24 cellular contexts compared by ENCODE assay signal in genomic region chr18:39796413-39796812, GRCh38.
A peak's percentile ranks its signal among the peaks of the same experiment; 100 is the strongest.
DNase-seq lines count a peak whose midpoint lies in the region; ATAC-seq, FAIRE-seq and TF ChIP-seq lines count a peak whose summit lies in the region.
"Had no signal": no experiment of that assay in that cellular context is flagged by ENCODE, and none has a peak within 500 bp of the region (broad histone marks: within the 10 kb centered on the region; RNA-seq: fewer than 3 reads in every experiment).

No MANE protein-coding gene starts in this region.

- no peaks in the 10 kb centered on the region for H3K23me2 ChIP-seq in H1 (ENCODE audit: low read depth, low read length)

- H3K23ac ChIP-seq in H1 (ENCODE audit: insufficient read length), result no peak overlapping the region

- H2AFZ ChIP-seq in H1 (ENCODE audit: low read length), result no peak overlapping the region

- no peak overlapping the region for H4K91ac ChIP-seq in H1 (replicated peaks; ENCODE audit: insufficient read length, low read length)

- 88% methylated on average over 3 of the region's 3 CpGs; no CpG with 5 or more reads in 1 of the 2 experiments for WGBS in H1 (ENCODE audit: extremely low coverage in 1 of 2, insufficient coverage in 1 of 2, insufficient read length in 1 of 2, insufficient replicate concordance in 2 of 2, low coverage in 1 of 2, low lambda C conversion rate in 2 of 2, missing lambda C conversion rate in 1 of 2), 2 experiments
- WGBS in stomach, 5 donors, result 59 to 66% (median 61%) methylated on average over 3 of the region's 3 CpGs

- H2BK20ac ChIP-seq in H1 (ENCODE audit: low read length), result no peak overlapping the region

- no peak overlapping the region for H3K56ac ChIP-seq in H1 (replicated peaks; ENCODE audit: insufficient read length, low read depth, low read length)

- no peak for TF ChIP-seq EP300 in H1 (IDR thresholded peaks at IDR 0.05; ENCODE audit: borderline replicate concordance in 1 of 2, low read depth in 2 of 2, low read length in 2 of 2)
- no peak for TF ChIP-seq EP300 in stomach (IDR thresholded peaks at IDR 0.05)

- no peak for FAIRE-seq in H1 (lab: Jason Lieb, UNC)
- FAIRE-seq: colon had no signal

- H3K36me3 ChIP-seq in H1 (ENCODE audit: control insufficient read depth in 2 of 4, insufficient read depth in 4 of 4, low read length in 3 of 4) (no peaks in the 10 kb centered on the region; a peak in 2 of 8 replicates), mucosa of descending colon (ENCODE audit: low read depth) (no peaks in the 10 kb centered on the region), stomach (no peaks in the 10 kb centered on the region)
- H3K36me3 ChIP-seq: prostate gland, upper lobe of left lung had no signal

- no peak overlapping the region for H2BK12ac ChIP-seq in H1 (ENCODE audit: low read depth, low read length)

- H3K9me3 ChIP-seq in H1 (ENCODE audit: insufficient read depth in 2 of 2, low read depth in 1 of 2, low read length in 1 of 2) (peaks cover 5 to 6% of the 10 kb centered on the region in 2 experiments), mucosa of descending colon (no peaks in the 10 kb centered on the region), stomach (peaks cover 0 to 2% (median 0%) of the 10 kb centered on the region in 4 donors)
- H3K9me3 ChIP-seq: body of pancreas, prostate gland, SK-N-SH, upper lobe of left lung had no signal

- no peak for TF ChIP-seq RAD21 in H1 (IDR thresholded peaks at IDR 0.05 in 1 of 2, conservative IDR thresholded peaks at IDR 0.05 in 1 of 2; ENCODE audit: low read depth in 2 of 2, low read length in 2 of 2)

- CTCF ChIA-PET in H1 (lab: Charles Lee; ENCODE audit: partially characterized antibody), result interaction anchor here (0.8 to 1.6 kb wide), 4 partner anchors 15 to 618 kb away, joined by 3 to 6 read pairs (median 4); no protein-coding TSS in a partner anchor

- H3K9ac ChIP-seq in H1 (replicated peaks in 1 of 4; ENCODE audit: extremely low read depth in 1 of 4, low read depth in 3 of 4, low read length in 3 of 4), result no peak overlapping the region
- H3K9ac ChIP-seq: SK-N-SH had no signal

- H3K14ac ChIP-seq in H1 (ENCODE audit: insufficient read length), result peak overlapping the region; percentile 28

- intact Hi-C loops in mucosa of descending colon (cut with DNase I, micrococcal nuclease) (no loop called here), stomach (cut with DNase I; ENCODE audit: low total_unique reads) (no loop called here)

- H2AK5ac ChIP-seq in H1 (ENCODE audit: low read depth, low read length), result no peak overlapping the region

- no peak overlapping the region for H4K5ac ChIP-seq in H1 (ENCODE audit: insufficient read length, low read depth, low read length)

- no peak overlapping the region for H3K18ac ChIP-seq in H1 (ENCODE audit: extremely low read depth, low read length)

- H3K27me3 ChIP-seq in H1 (replicated peaks in 1 of 4; ENCODE audit: control insufficient read depth in 3 of 4, extremely low read depth in 1 of 4, insufficient read depth in 3 of 4, low read length in 3 of 4) (no peaks in the 10 kb centered on the region), stomach (no peaks in the 10 kb centered on the region)
- H3K27me3 ChIP-seq: body of pancreas, upper lobe of left lung had no signal

- H3K27ac ChIP-seq in H1 (ENCODE audit: low read depth, low read length) (no peak overlapping the region), stomach (no peak overlapping the region)
- H3K27ac ChIP-seq: 22Rv1, body of pancreas, prostate gland, upper lobe of left lung had no signal

- TF ChIP-seq CTCF in H1 (IDR thresholded peaks at IDR 0.05; ENCODE audit: control extremely low read depth in 1 of 3, insufficient read depth in 1 of 3, low read depth in 1 of 3, low read length in 3 of 3), result no peak
- TF ChIP-seq CTCF in mucosa of descending colon (IDR thresholded peaks at IDR 0.05), result no peak
- no peak for TF ChIP-seq CTCF in stomach (IDR thresholded peaks at IDR 0.05)

- DNase-seq in DMS 273 (lab: John Stamatoyannopoulos, UW; ENCODE audit: unreplicated experiment), result peak; percentile 4
- no peak for DNase-seq in DMS 273 treated with DMSO at 0.1 percent for 48 hours (lab: John Stamatoyannopoulos, UW)
- peak; percentile 52 for DNase-seq in NCI-H2029 (lab: John Stamatoyannopoulos, UW)
- DNase-seq in H1 (ENCODE audit: low read depth in 1 of 2, low spot score in 2 of 2), result no peak
- DNase-seq in mucosa of descending colon, result no peak
- DNase-seq in NCI-H446 treated with DMSO at 0.1 percent for 48 hours (lab: John Stamatoyannopoulos, UW), result no peak
- DNase-seq in stomach, result no peak
- DNase-seq in NCI-H82 (lab: John Stamatoyannopoulos, UW), result no peak
- DNase-seq: activated CD4-positive, alpha-beta T cell treated with anti-CD3 and anti-CD28 coated beads for 36 hours; activated CD8-positive, alpha-beta memory T cell treated with anti-CD3 and anti-CD28 coated beads, Interleukin-2, amount 10 ng/mL, durations not matched to agents 7 days and 5 days; activated naive CD8-positive, alpha-beta T cell treated with anti-CD3 and anti-CD28 coated beads, Interleukin-2, amount 10 ng/mL, durations not matched to agents 7 days and 5 days; body of pancreas; COR-L47; foreskin fibroblast; H7; NCI-H1048; SK-N-SH; stimulated activated CD4-positive, alpha-beta T cell treated with anti-CD3 and anti-CD28 coated beads, Interleukin-4, amount 100 ng/mL, for 24 hours; T1000; upper lobe of left lung had no signal

- H4K8ac ChIP-seq in H1 (ENCODE audit: extremely low read depth, insufficient read depth, low read length), result no peak overlapping the region

- no peak overlapping the region for H2BK120ac ChIP-seq in H1 (replicated peaks; ENCODE audit: low read depth, low read length)

- no peak for TF ChIP-seq POLR2A in H1 (IDR thresholded peaks at IDR 0.05; ENCODE audit: control extremely low read depth in 1 of 2, low read depth in 2 of 2, low read length in 2 of 2)
- no peak for TF ChIP-seq POLR2A in stomach (IDR thresholded peaks at IDR 0.05)

- no peak overlapping the region for H3K4ac ChIP-seq in H1 (replicated peaks; ENCODE audit: insufficient read length, low read depth, low read length)

- H2BK15ac ChIP-seq in H1 (ENCODE audit: low read length), result no peak overlapping the region

- H2BK5ac ChIP-seq in H1 (ENCODE audit: low read depth, low read length), result no peak overlapping the region

- no peaks in the 10 kb centered on the region for H3K79me1 ChIP-seq in H1 (ENCODE audit: low read depth, low read length)

- no peaks in the 10 kb centered on the region for H4K20me1 ChIP-seq in H1 (replicated peaks in 1 of 2; ENCODE audit: control insufficient read depth in 1 of 2, insufficient read depth in 2 of 2, low read length in 2 of 2)

- ATAC-seq in mucosa of descending colon, result peak; percentile 67
- ATAC-seq: activated CD4-positive, alpha-beta T cell treated with anti-CD3 and anti-CD28 coated beads for 36 hours; activated CD8-positive, alpha-beta memory T cell treated with anti-CD3 and anti-CD28 coated beads, Interleukin-2, amount 10 ng/mL, durations not matched to agents 7 days and 5 days; body of pancreas had no signal

- H3K4me1 ChIP-seq in H1 (replicated peaks in 1 of 4; ENCODE audit: control insufficient read depth in 3 of 4, insufficient read depth in 4 of 4, low read length in 3 of 4) (peaks cover 0 to 5% (median under 1%) of the 10 kb centered on the region in 4 experiments; a peak in 1 of 7 replicates), mucosa of descending colon (ENCODE audit: low read depth) (no peaks in the 10 kb centered on the region), stomach (peaks cover 0 to 12% (median 0%) of the 10 kb centered on the region in 4 donors)
- H3K4me1 ChIP-seq: body of pancreas, prostate gland, upper lobe of left lung had no signal

- H3K79me2 ChIP-seq in H1 (ENCODE audit: control insufficient read depth in 1 of 2, insufficient read depth in 2 of 2, low read length in 2 of 2), result peaks cover 0 to 68% of the 10 kb centered on the region in 2 experiments; a peak in 3 of 4 replicates

- H3K4me3 ChIP-seq in H1 (ENCODE audit: extremely low read depth in 1 of 4, insufficient read depth in 2 of 4, low read depth in 3 of 4, low read length in 4 of 4), result no peak overlapping the region
- no peak overlapping the region for H3K4me3 ChIP-seq in mucosa of descending colon
- H3K4me3 ChIP-seq in stomach, result no peak overlapping the region
- H3K4me3 ChIP-seq: body of pancreas, prostate gland, smooth muscle cell, upper lobe of left lung had no signal

- POLR2A ChIA-PET in H1 (lab: Charles Lee; ENCODE audit: partially characterized antibody), result no interaction called here

- H3K4me2 ChIP-seq in H1 (ENCODE audit: insufficient read depth in 1 of 2, low read depth in 2 of 2, low read length in 2 of 2), result no peak overlapping the region
- H3K4me2 ChIP-seq: SK-N-SH, smooth muscle cell had no signal

TF ChIP-seq in H1, 55 proteins besides CTCF, POLR2A, EP300 and RAD21 (continues in another document):
- TF ChIP-seq E2F6 (IDR thresholded peaks at IDR 0.05) (no peak), SUZ12 (IDR thresholded peaks at IDR 0.05; ENCODE audit: low read length) (no peak), HDAC2 (IDR thresholded peaks at IDR 0.05; ENCODE audit: borderline replicate concordance in 1 of 2, low read depth in 2 of 2, low read length in 2 of 2) (no peak), EZH2 (IDR thresholded peaks at IDR 0.05; ENCODE audit: low read depth, low read length, severe bottlenecking) (no peak), SP2 (IDR thresholded peaks at IDR 0.05; ENCODE audit: low read length) (no peak), RFX5 (IDR thresholded peaks at IDR 0.05; ENCODE audit: borderline replicate concordance, low read depth, low read length) (no peak), TEAD4 (IDR thresholded peaks at IDR 0.05; ENCODE audit: low read depth, low read length) (no peak), CREB1 (IDR thresholded peaks at IDR 0.05) (no peak)

Comparison
In these comparisons a context has a peak if more than half of its experiments do, and no peak if none do; other contexts are left out.
1. DNase-seq: peak in DMS 273 (single experiment) and NCI-H2029 (single experiment); none in DMS 273 treated with DMSO at 0.1 percent for 48 hours (single experiment), H1 (0 of 2), mucosa of descending colon (0 of 3), NCI-H446 treated with DMSO at 0.1 percent for 48 hours (single experiment), stomach (single experiment) and NCI-H82 (single experiment).